ENCODE assay signal across 1 cellular context in the genomic region with DNA sequence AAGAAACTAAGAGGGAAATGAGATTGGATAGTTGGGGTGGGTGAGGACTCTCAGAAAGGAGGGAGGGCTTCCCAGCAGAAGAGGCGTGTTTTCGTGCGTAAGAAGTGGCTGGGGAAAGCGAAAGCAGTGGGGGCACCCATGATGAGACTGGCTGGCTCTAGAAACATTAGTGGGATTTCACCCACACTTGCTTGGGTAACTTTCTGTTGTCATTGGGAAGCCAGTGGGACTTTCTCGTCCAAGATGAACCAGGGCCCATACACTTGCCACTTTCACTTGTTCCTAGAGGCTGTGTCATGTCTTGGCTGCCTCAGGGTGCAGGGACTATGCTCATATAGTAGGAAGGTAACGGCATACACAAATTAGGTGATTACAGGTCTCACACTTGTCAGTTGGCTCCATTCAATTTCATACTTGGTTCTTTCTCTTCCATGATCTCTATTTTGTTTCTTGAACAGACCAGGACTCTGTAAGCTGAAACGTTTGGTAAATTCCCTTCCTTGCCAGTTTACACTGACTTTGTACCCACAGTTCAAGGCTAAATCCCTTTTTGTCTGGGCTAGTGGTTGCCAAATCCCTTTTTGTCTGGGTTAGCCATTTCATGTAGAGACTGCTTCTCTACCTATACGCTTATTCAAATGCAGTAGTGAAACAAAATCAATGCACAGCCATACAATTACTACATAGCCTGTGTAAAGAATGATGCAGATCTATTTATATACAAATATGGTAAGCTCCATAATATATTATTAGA.
TF ChIP-seq lines count a peak whose summit lies in the region.

No MANE protein-coding gene starts in this region.

TF ChIP-seq in GM12878, 131 proteins besides CTCF, POLR2A, EP300 and RAD21:
- TF ChIP-seq KLF5 (IDR thresholded peaks at IDR 0.05; ENCODE audit: partially characterized antibody) = no peak
- TF ChIP-seq ATF2 (IDR thresholded peaks at IDR 0.05; ENCODE audit: low read length) = 0 out of 2 replicates have a peak, but pooled peaks have one; percentile 12
- TF ChIP-seq NBN (IDR thresholded peaks at IDR 0.05) = 0 out of 2 replicates have a peak, but pooled peaks have one; percentile 38
- TF ChIP-seq SMC3 (IDR thresholded peaks at IDR 0.05; ENCODE audit: borderline replicate concordance, low read length) = peak; percentile 17; the same call in 1 of the 2 replicates
- TF ChIP-seq SUPT20H (IDR thresholded peaks at IDR 0.05; ENCODE audit: borderline replicate concordance, control insufficient read depth, low read depth, low read length) = no peak
- 0 out of 2 replicates have a peak, but pooled peaks have one; percentile 39 for TF ChIP-seq IRF4 (IDR thresholded peaks at IDR 0.05; ENCODE audit: low read depth, low read length)
- 0 out of 2 replicates have a peak, but pooled peaks have one; percentile 27 for TF ChIP-seq SMARCA5 (IDR thresholded peaks at IDR 0.05)
- TF ChIP-seq PAX5 (IDR thresholded peaks at IDR 0.05; ENCODE audit: borderline replicate concordance, low read depth, low read length) = peak; percentile 36; the same call in 1 of the 2 replicates
- 0 out of 2 replicates have a peak, but pooled peaks have one; percentile 29 for TF ChIP-seq CREB1 (IDR thresholded peaks at IDR 0.05; ENCODE audit: low read depth)
- no peak for TF ChIP-seq NFXL1 (IDR thresholded peaks at IDR 0.05; ENCODE audit: borderline replicate concordance)
- TF ChIP-seq RELA (IDR thresholded peaks at IDR 0.05; ENCODE audit: borderline replicate concordance, partially characterized antibody) = peak; percentile 70
- TF ChIP-seq, protein P1, sequence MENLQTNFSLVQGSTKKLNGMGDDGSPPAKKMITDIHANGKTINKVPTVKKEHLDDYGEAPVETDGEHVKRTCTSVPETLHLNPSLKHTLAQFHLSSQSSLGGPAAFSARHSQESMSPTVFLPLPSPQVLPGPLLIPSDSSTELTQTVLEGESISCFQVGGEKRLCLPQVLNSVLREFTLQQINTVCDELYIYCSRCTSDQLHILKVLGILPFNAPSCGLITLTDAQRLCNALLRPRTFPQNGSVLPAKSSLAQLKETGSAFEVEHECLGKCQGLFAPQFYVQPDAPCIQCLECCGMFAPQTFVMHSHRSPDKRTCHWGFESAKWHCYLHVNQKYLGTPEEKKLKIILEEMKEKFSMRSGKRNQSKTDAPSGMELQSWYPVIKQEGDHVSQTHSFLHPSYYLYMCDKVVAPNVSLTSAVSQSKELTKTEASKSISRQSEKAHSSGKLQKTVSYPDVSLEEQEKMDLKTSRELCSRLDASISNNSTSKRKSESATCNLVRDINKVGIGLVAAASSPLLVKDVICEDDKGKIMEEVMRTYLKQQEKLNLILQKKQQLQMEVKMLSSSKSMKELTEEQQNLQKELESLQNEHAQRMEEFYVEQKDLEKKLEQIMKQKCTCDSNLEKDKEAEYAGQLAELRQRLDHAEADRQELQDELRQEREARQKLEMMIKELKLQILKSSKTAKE (IDR thresholded peaks at IDR 0.05; ENCODE audit: low read depth, poor library complexity, severe bottlenecking) = peak; percentile 85
- TF ChIP-seq ETV6 (conservative IDR thresholded peaks at IDR 0.05 in 1 of 2, IDR thresholded peaks at IDR 0.05 in 1 of 2; ENCODE audit: borderline replicate concordance in 1 of 2, low read depth in 1 of 2) = no peak; a peak in 1 of 4 replicates
- peak; percentile 25; the same call in 1 of the 2 replicates for TF ChIP-seq NFIC (IDR thresholded peaks at IDR 0.05; ENCODE audit: low read depth, low read length)
- TF ChIP-seq TCF7 (IDR thresholded peaks at IDR 0.05; ENCODE audit: borderline replicate concordance) = no peak
- peak; percentile 65; the same call in 1 of the 2 replicates for TF ChIP-seq GATAD2B (conservative IDR thresholded peaks at IDR 0.05; ENCODE audit: low read depth)
- 0 out of 2 replicates have a peak, but pooled peaks have one; percentile 55 for TF ChIP-seq DPF2 (IDR thresholded peaks at IDR 0.05)
- TF ChIP-seq BHLHE40 (IDR thresholded peaks at IDR 0.05; ENCODE audit: borderline replicate concordance in 1 of 2, low read depth in 2 of 2, low read length in 1 of 2) = peak in 1 of 2 experiments; percentile 40; a peak in 1 of 4 replicates
- no peak for TF ChIP-seq RCOR1 (conservative IDR thresholded peaks at IDR 0.05; ENCODE audit: low read depth, low read length)
- TF ChIP-seq SP1 (IDR thresholded peaks at IDR 0.05; ENCODE audit: low read depth, low read length) = peak; percentile 27
- TF ChIP-seq BMI1 (IDR thresholded peaks at IDR 0.05; ENCODE audit: borderline replicate concordance) = no peak
- peak; percentile 86 to 89 for TF ChIP-seq IKZF2 (IDR thresholded peaks at IDR 0.05)
- TF ChIP-seq GABPA (IDR thresholded peaks at IDR 0.05; ENCODE audit: low read depth) = no peak
- TF ChIP-seq TBL1XR1 (IDR thresholded peaks at IDR 0.05; ENCODE audit: low read depth, low read length) = peak; percentile 64; the same call in 1 of the 2 replicates
- peak; percentile 64 for TF ChIP-seq MTA2 (IDR thresholded peaks at IDR 0.05; ENCODE audit: low read depth)
- TF ChIP-seq ZNF622 (IDR thresholded peaks at IDR 0.05) = no peak
- peak; percentile 51; the same call in 1 of the 2 replicates for TF ChIP-seq MTA3 (IDR thresholded peaks at IDR 0.05; ENCODE audit: borderline replicate concordance, low read length)
- TF ChIP-seq IKZF1 (conservative IDR thresholded peaks at IDR 0.05) = peak; percentile 81
- no peak for TF ChIP-seq ZNF24 (IDR thresholded peaks at IDR 0.05)
- TF ChIP-seq ATF7 (IDR thresholded peaks at IDR 0.05; ENCODE audit: low read depth) = peak; percentile 44; the same call in 1 of the 2 replicates
- TF ChIP-seq POU2F2 (IDR thresholded peaks at IDR 0.05; ENCODE audit: borderline replicate concordance, low read depth, low read length) = peak; percentile 47; the same call in 1 of the 3 replicates
- TF ChIP-seq, protein P2, sequence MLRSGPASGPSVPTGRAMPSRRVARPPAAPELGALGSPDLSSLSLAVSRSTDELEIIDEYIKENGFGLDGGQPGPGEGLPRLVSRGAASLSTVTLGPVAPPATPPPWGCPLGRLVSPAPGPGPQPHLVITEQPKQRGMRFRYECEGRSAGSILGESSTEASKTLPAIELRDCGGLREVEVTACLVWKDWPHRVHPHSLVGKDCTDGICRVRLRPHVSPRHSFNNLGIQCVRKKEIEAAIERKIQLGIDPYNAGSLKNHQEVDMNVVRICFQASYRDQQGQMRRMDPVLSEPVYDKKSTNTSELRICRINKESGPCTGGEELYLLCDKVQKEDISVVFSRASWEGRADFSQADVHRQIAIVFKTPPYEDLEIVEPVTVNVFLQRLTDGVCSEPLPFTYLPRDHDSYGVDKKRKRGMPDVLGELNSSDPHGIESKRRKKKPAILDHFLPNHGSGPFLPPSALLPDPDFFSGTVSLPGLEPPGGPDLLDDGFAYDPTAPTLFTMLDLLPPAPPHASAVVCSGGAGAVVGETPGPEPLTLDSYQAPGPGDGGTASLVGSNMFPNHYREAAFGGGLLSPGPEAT (IDR thresholded peaks at IDR 0.05; ENCODE audit: low read depth) = peak; percentile 56; the same call in 1 of the 2 replicates
- TF ChIP-seq YY1 (IDR thresholded peaks at IDR 0.05; ENCODE audit: low read depth, low read length) = peak; percentile 51; the same call in 1 of the 2 replicates
